9 cellular contexts compared by ENCODE assay signal in genomic region chr12:113299619-113300237, GRCh38. TPM values are rescaled to one million over a fixed set of nuclear protein-coding genes. Genes with fewer than 3 reads are reported as not detected.
DNase-seq lines count a peak whose midpoint lies in the region; ATAC-seq, FAIRE-seq and TF ChIP-seq lines count a peak whose summit lies in the region.
"Had no signal": no experiment of that assay in that cellular context is flagged by ENCODE, and none has a peak within 500 bp of the region (broad histone marks: within the 10 kb centered on the region; RNA-seq: fewer than 3 reads in every experiment).

No MANE protein-coding gene starts in this region.

- 47 to 50% methylated on average over 3 to 5 of the region's 14 CpGs for WGBS in gastroesophageal sphincter (ENCODE audit: low coverage in 1 of 2), 2 donors
- 25 to 38% (median 36%) methylated on average over 14 of the region's 14 CpGs for WGBS in psoas muscle, 3 donors

- TF ChIP-seq POLR2A in gastroesophageal sphincter (IDR thresholded peaks at IDR 0.05), result no peak

- H3K4me1 ChIP-seq in gastroesophageal sphincter, result peaks cover 0 to 29% (median 12%) of the 10 kb centered on the region in 3 donors
- H3K4me1 ChIP-seq in psoas muscle, result peaks cover 23% of the 10 kb centered on the region

- H3K36me3 ChIP-seq in gastroesophageal sphincter (peaks cover 0 to 89% of the 10 kb centered on the region in 2 donors), psoas muscle (ENCODE audit: insufficient read depth in 1 of 2, low read depth in 1 of 2) (peaks cover 0 to 55% of the 10 kb centered on the region in 2 donors)

- intact Hi-C loops in psoas muscle (cut with DNase I), result no loop called here

- ATAC-seq in SK-N-SH treated with all-trans-retinoic acid at 6 μM for 48 hours (peak; percentile 89), gastroesophageal sphincter (peak; percentile 71), psoas muscle (peak; percentile 60 to 73 (median 64)), HG03135 (IDR thresholded peaks at IDR 0.05; ENCODE audit: unreplicated experiment) (no peak)

- H3K27me3 ChIP-seq in gastroesophageal sphincter, result no peaks in the 10 kb centered on the region
- H3K27me3 ChIP-seq in psoas muscle (ENCODE audit: insufficient read depth in 3 of 3, low read length in 2 of 3), result no peaks in the 10 kb centered on the region
- H3K27me3 ChIP-seq: right lobe of liver had no signal

- no peak for TF ChIP-seq CTCF in gastroesophageal sphincter (IDR thresholded peaks at IDR 0.05)
- no peak for TF ChIP-seq CTCF in psoas muscle (IDR thresholded peaks at IDR 0.05)
- no peak for TF ChIP-seq CTCF in D721Med (IDR thresholded peaks at IDR 0.05; ENCODE audit: insufficient read depth, missing control alignments)

- no peak for FAIRE-seq in D721Med (lab: Jason Lieb, UNC)

- peak; percentile 46 for DNase-seq in GM04503 (ENCODE audit: low read depth)
- DNase-seq in psoas muscle, result peak; percentile 73 to 78
- DNase-seq in effector CD8-positive, alpha-beta T cell (lab: John Stamatoyannopoulos, UW), result no peak
- DNase-seq in D721Med (ENCODE audit: insufficient read length, low spot score), result no peak
- DNase-seq in OCI-M1 (lab: John Stamatoyannopoulos, UW), result no peak
- DNase-seq: right lobe of liver had no signal

- H3K9me3 ChIP-seq in gastroesophageal sphincter, result no peaks in the 10 kb centered on the region
- H3K9me3 ChIP-seq in psoas muscle, result no peaks in the 10 kb centered on the region
- H3K9me3 ChIP-seq: right lobe of liver had no signal

- H3K4me3 ChIP-seq in gastroesophageal sphincter (no peak overlapping the region), psoas muscle (no peak overlapping the region)
- H3K4me3 ChIP-seq: right lobe of liver had no signal

- H3K27ac ChIP-seq in gastroesophageal sphincter (peak overlapping the region in 3 of 4 donors; percentile 53 to 59 (median 56)), psoas muscle (peak overlapping the region; percentile 82)

- no peak for TF ChIP-seq EP300 in gastroesophageal sphincter (IDR thresholded peaks at IDR 0.05)

TF ChIP-seq in SK-N-SH treated with all-trans-retinoic acid at 6 μM for 48 hours, 23 proteins besides CTCF, POLR2A, EP300 and RAD21:
- no peak for TF ChIP-seq ZFP30 (CRISPR knock-in tag; IDR thresholded peaks at IDR 0.05)
- TF ChIP-seq RARB (CRISPR knock-in tag; IDR thresholded peaks at IDR 0.05), result no peak
- no peak for TF ChIP-seq CREB5 (CRISPR knock-in tag; IDR thresholded peaks at IDR 0.05; ENCODE audit: low read depth)
- no peak for TF ChIP-seq TOX (CRISPR knock-in tag; IDR thresholded peaks at IDR 0.05; ENCODE audit: borderline replicate concordance)
- no peak for TF ChIP-seq BACH2 (CRISPR knock-in tag; IDR thresholded peaks at IDR 0.05; ENCODE audit: borderline replicate concordance)
- no peak for TF ChIP-seq TCF4 (CRISPR knock-in tag; IDR thresholded peaks at IDR 0.05; ENCODE audit: borderline replicate concordance)
- no peak for TF ChIP-seq ZC3H10 (CRISPR knock-in tag; IDR thresholded peaks at IDR 0.05)
- TF ChIP-seq CSDC2 (CRISPR knock-in tag; IDR thresholded peaks at IDR 0.05), result no peak
- TF ChIP-seq ZNF565 (CRISPR knock-in tag; conservative IDR thresholded peaks at IDR 0.05; ENCODE audit: low read depth), result no peak
- no peak for TF ChIP-seq PATZ1 (CRISPR knock-in tag; IDR thresholded peaks at IDR 0.05; ENCODE audit: borderline replicate concordance)
- no peak for TF ChIP-seq GLIS3 (CRISPR knock-in tag; IDR thresholded peaks at IDR 0.05)
- no peak for TF ChIP-seq CSRNP3 (CRISPR knock-in tag; IDR thresholded peaks at IDR 0.05)
- no peak for TF ChIP-seq ARNTL (CRISPR knock-in tag; IDR thresholded peaks at IDR 0.05; ENCODE audit: borderline replicate concordance, low read depth)
- no peak for TF ChIP-seq POU6F1 (CRISPR knock-in tag; IDR thresholded peaks at IDR 0.05; ENCODE audit: borderline replicate concordance, low read depth)
- TF ChIP-seq ISL1 (CRISPR knock-in tag; IDR thresholded peaks at IDR 0.05), result no peak
- no peak for TF ChIP-seq ZFP3 (CRISPR knock-in tag; IDR thresholded peaks at IDR 0.05)
- no peak for TF ChIP-seq ESRRG (CRISPR knock-in tag; IDR thresholded peaks at IDR 0.05)
- TF ChIP-seq TSHZ2 (CRISPR knock-in tag; IDR thresholded peaks at IDR 0.05), result no peak

RNA-seq across cellular contexts. Expression of gene SLC8B1, which starts 35.2 kb away (rescaled TPM):
- total RNA-seq in gastroesophageal sphincter, result 10 to 100 TPM; 20.9 to 44.2 (median 29.8) TPM
- 10 to 100 TPM in 1 of 4 donors, 1 to 10 TPM in 3; 7.6 to 10.3 (median 9.5) TPM for total RNA-seq in psoas muscle
- 1 to 10 TPM; 5.7 to 9.6 (median 5.7) TPM for polyA plus RNA-seq in psoas muscle

RNA-seq across cellular contexts. Expression of gene PLBD2, which starts 58.7 kb away (rescaled TPM):
- 10 to 100 TPM; 23.1 to 54.4 (median 31.3) TPM for total RNA-seq in gastroesophageal sphincter
- total RNA-seq in psoas muscle, result 10 to 100 TPM; 15.7 to 21.4 (median 20.1) TPM
- 10 to 100 TPM in 1 of 3 donors, 1 to 10 TPM in 2; 5.2 to 14.0 (median 8.3) TPM for polyA plus RNA-seq in psoas muscle

Comparison
In these comparisons a context has a peak if more than half of its experiments do, and no peak if none do; other contexts are left out.
1. DNase-seq: peak in GM04503 (single experiment) and psoas muscle (2 of 2); none in effector CD8-positive, alpha-beta T cell (single experiment), D721Med (single experiment) and OCI-M1 (single experiment).